ENCODE assay signal across 17 cellular contexts in genomic region chr2:184049566-184049965, GRCh38.
"Had no signal": no experiment of that assay in that cellular context is flagged by ENCODE, and none has a peak within 500 bp of the region (broad histone marks: within the 10 kb centered on the region; RNA-seq: fewer than 3 reads in every experiment).

No MANE protein-coding gene starts in this region.

- H3K4me3 ChIP-seq: esophagus muscularis mucosa, gastrocnemius medialis, heart right ventricle, spleen had no signal

- H3K27ac ChIP-seq: epithelial cell of prostate, esophagus muscularis mucosa, gastrocnemius medialis, heart right ventricle, spleen had no signal

- H3K27me3 ChIP-seq: esophagus muscularis mucosa, gastrocnemius medialis, heart right ventricle, spleen had no signal

- H3K9me3 ChIP-seq: esophagus muscularis mucosa, gastrocnemius medialis had no signal

- H3K4me1 ChIP-seq: esophagus muscularis mucosa, gastrocnemius medialis, heart right ventricle, spleen had no signal

- ATAC-seq: effector memory CD8-positive, alpha-beta T cell; gastrocnemius medialis; heart right ventricle; naive thymus-derived CD8-positive, alpha-beta T cell; sciatic nerve; stimulated activated naive B cell treated with anti-CD40 and anti-IgM and Interleukin-4, amounts not matched to agents 10 μg/mL and 1 μg/mL and 100 μg/mL, for 72 hours; stimulated activated naive CD8-positive, alpha-beta T cell treated with anti-CD3 and anti-CD28 coated beads, Interleukin-15, amount 100 ng/mL, for 72 hours had no signal

- DNase-seq: effector memory CD8-positive, alpha-beta T cell; gastrocnemius medialis; heart right ventricle; hypothalamus; kidney glomerular epithelial cell; mesendoderm; naive thymus-derived CD8-positive, alpha-beta T cell; posterior cingulate gyrus; spleen; stimulated activated CD4-positive, alpha-beta T cell treated with anti-CD3 and anti-CD28 coated beads, Interleukin-2, amount 100 ng/mL, for 24 hours; stimulated activated CD4-positive, alpha-beta T cell treated with anti-CD3 and anti-CD28 coated beads, Interleukin-4, amount 100 ng/mL, for 4 hours; stimulated activated naive B cell treated with anti-CD40 and anti-IgM and Interleukin-4, amounts not matched to agents 10 μg/mL and 1 μg/mL and 100 μg/mL, for 72 hours; stimulated activated naive CD8-positive, alpha-beta T cell treated with anti-CD3 and anti-CD28 coated beads, Interleukin-15, amount 100 ng/mL, for 72 hours; trophoblast cell had no signal

- H3K36me3 ChIP-seq: esophagus muscularis mucosa, gastrocnemius medialis, heart right ventricle, spleen had no signal
